In the genomic region with DNA sequence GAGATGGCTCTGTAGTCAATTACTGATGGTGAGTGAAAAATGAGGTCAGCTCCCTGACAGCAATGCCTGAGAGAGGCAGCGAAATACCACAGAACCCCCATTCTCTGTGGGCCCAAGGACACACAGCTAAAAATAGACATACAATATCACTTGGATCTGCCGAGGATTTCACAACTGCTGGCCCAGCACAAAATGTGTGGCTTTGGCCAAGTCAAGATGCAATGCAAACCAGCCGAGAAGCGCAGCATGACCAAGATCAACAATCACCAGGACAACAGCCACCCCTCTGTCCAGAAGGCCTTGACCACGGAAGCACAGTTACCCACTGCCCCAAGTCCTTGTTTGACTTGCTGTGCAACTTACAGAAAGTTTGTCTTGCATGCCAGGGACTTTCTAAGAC, we compare ENCODE assay signal across 1 cellular context.
A peak's percentile ranks its signal among the peaks of the same experiment; 100 is the strongest.
TF ChIP-seq lines count a peak whose summit lies in the region.

No MANE protein-coding gene starts in this region.

TF ChIP-seq in HepG2, 621 proteins besides CTCF, POLR2A, EP300 and RAD21 (continued from another document and continues in another):
- TF ChIP-seq ZNF616 (CRISPR knock-in tag; IDR thresholded peaks at IDR 0.05; ENCODE audit: low read depth): no peak
- TF ChIP-seq, protein P1, sequence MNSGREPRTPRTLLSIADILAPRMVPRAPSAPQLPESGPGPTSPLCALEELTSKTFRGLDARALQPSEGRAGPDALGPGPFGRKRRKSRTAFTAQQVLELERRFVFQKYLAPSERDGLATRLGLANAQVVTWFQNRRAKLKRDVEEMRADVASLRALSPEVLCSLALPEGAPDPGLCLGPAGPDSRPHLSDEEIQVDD (CRISPR knock-in tag; IDR thresholded peaks at IDR 0.05; ENCODE audit: borderline replicate concordance): no peak
- TF ChIP-seq ZNF512 (CRISPR knock-in tag; IDR thresholded peaks at IDR 0.05): no peak
- no peak for TF ChIP-seq ZNF547 (CRISPR knock-in tag; IDR thresholded peaks at IDR 0.05)
- no peak for TF ChIP-seq MAFG (CRISPR knock-in tag; IDR thresholded peaks at IDR 0.05)
- TF ChIP-seq MTF2 (CRISPR knock-in tag; IDR thresholded peaks at IDR 0.05; ENCODE audit: borderline replicate concordance): no peak
- TF ChIP-seq SMC3 (IDR thresholded peaks at IDR 0.05; ENCODE audit: low read length): no peak
- no peak for TF ChIP-seq FOXC1 (CRISPR knock-in tag; IDR thresholded peaks at IDR 0.05; ENCODE audit: borderline replicate concordance)
- TF ChIP-seq ZBTB42 (CRISPR knock-in tag; IDR thresholded peaks at IDR 0.05): no peak
- TF ChIP-seq, protein P2, sequence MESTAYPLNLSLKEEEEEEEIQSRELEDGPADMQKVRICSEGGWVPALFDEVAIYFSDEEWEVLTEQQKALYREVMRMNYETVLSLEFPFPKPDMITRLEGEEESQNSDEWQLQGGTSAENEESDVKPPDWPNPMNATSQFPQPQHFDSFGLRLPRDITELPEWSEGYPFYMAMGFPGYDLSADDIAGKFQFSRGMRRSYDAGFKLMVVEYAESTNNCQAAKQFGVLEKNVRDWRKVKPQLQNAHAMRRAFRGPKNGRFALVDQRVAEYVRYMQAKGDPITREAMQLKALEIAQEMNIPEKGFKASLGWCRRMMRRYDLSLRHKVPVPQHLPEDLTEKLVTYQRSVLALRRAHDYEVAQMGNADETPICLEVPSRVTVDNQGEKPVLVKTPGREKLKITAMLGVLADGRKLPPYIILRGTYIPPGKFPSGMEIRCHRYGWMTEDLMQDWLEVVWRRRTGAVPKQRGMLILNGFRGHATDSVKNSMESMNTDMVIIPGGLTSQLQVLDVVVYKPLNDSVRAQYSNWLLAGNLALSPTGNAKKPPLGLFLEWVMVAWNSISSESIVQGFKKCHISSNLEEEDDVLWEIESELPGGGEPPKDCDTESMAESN (CRISPR knock-in tag; conservative IDR thresholded peaks at IDR 0.05): 0 out of 2 replicates have a peak, but pooled peaks have one; percentile 49
- TF ChIP-seq ZBTB25 (CRISPR knock-in tag; IDR thresholded peaks at IDR 0.05): no peak
- TF ChIP-seq HMG20B (CRISPR knock-in tag; conservative IDR thresholded peaks at IDR 0.05): 0 out of 2 replicates have a peak, but pooled peaks have one; percentile 40
- peak; percentile 76; the same call in 1 of the 2 replicates for TF ChIP-seq ZNF12 (CRISPR knock-in tag; IDR thresholded peaks at IDR 0.05)
- peak; percentile 94 for TF ChIP-seq CEBPB (IDR thresholded peaks at IDR 0.05; ENCODE audit: borderline replicate concordance, low read depth, low read length)
- no peak for TF ChIP-seq ZNF724P (CRISPR knock-in tag; IDR thresholded peaks at IDR 0.05; ENCODE audit: borderline replicate concordance)
- TF ChIP-seq ZNF546 (CRISPR knock-in tag; conservative IDR thresholded peaks at IDR 0.05): no peak
- no peak for TF ChIP-seq ZKSCAN5 (CRISPR knock-in tag; IDR thresholded peaks at IDR 0.05)
- TF ChIP-seq ZBTB2 (CRISPR knock-in tag; IDR thresholded peaks at IDR 0.05; ENCODE audit: low read depth): no peak
- no peak for TF ChIP-seq ZBTB37 (CRISPR knock-in tag; IDR thresholded peaks at IDR 0.05)
- no peak for TF ChIP-seq SMARCC2 (IDR thresholded peaks at IDR 0.05)
- TF ChIP-seq, protein P3, sequence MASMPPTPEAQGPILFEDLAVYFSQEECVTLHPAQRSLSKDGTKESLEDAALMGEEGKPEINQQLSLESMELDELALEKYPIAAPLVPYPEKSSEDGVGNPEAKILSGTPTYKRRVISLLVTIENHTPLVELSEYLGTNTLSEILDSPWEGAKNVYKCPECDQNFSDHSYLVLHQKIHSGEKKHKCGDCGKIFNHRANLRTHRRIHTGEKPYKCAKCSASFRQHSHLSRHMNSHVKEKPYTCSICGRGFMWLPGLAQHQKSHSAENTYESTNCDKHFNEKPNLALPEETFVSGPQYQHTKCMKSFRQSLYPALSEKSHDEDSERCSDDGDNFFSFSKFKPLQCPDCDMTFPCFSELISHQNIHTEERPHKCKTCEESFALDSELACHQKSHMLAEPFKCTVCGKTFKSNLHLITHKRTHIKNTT (CRISPR knock-in tag; IDR thresholded peaks at IDR 0.05): no peak
- no peak for TF ChIP-seq E2F5 (CRISPR knock-in tag; conservative IDR thresholded peaks at IDR 0.05)
- TF ChIP-seq, protein P4, sequence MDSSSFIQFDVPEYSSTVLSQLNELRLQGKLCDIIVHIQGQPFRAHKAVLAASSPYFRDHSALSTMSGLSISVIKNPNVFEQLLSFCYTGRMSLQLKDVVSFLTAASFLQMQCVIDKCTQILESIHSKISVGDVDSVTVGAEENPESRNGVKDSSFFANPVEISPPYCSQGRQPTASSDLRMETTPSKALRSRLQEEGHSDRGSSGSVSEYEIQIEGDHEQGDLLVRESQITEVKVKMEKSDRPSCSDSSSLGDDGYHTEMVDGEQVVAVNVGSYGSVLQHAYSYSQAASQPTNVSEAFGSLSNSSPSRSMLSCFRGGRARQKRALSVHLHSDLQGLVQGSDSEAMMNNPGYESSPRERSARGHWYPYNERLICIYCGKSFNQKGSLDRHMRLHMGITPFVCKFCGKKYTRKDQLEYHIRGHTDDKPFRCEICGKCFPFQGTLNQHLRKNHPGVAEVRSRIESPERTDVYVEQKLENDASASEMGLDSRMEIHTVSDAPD (CRISPR knock-in tag; IDR thresholded peaks at IDR 0.05): no peak
- TF ChIP-seq PITX1 (CRISPR knock-in tag; IDR thresholded peaks at IDR 0.05): peak; percentile 59
- TF ChIP-seq IRX3 (CRISPR knock-in tag; IDR thresholded peaks at IDR 0.05; ENCODE audit: borderline replicate concordance, low read depth): no peak
- TF ChIP-seq ZBED4 (CRISPR knock-in tag; IDR thresholded peaks at IDR 0.05; ENCODE audit: borderline replicate concordance): no peak
- TF ChIP-seq ZNF839 (CRISPR knock-in tag; IDR thresholded peaks at IDR 0.05; ENCODE audit: borderline replicate concordance): no peak
- 0 out of 2 replicates have a peak, but pooled peaks have one; percentile 45 for TF ChIP-seq ZNF782 (CRISPR knock-in tag; IDR thresholded peaks at IDR 0.05; ENCODE audit: borderline replicate concordance)
- TF ChIP-seq BCL3 (CRISPR knock-in tag; IDR thresholded peaks at IDR 0.05): no peak
- 0 out of 2 replicates have a peak, but pooled peaks have one; percentile 47 for TF ChIP-seq THAP11 (CRISPR knock-in tag; IDR thresholded peaks at IDR 0.05)
- TF ChIP-seq ZNF775 (CRISPR knock-in tag; IDR thresholded peaks at IDR 0.05; ENCODE audit: borderline replicate concordance): no peak
- no peak for TF ChIP-seq ZNF780A (CRISPR knock-in tag; IDR thresholded peaks at IDR 0.05)
- no peak for TF ChIP-seq TGIF2 (CRISPR knock-in tag; IDR thresholded peaks at IDR 0.05)
- TF ChIP-seq JUND (CRISPR knock-in tag; IDR thresholded peaks at IDR 0.05): no peak
